ENCODE assay signal across 19 cellular contexts in the genomic region with DNA sequence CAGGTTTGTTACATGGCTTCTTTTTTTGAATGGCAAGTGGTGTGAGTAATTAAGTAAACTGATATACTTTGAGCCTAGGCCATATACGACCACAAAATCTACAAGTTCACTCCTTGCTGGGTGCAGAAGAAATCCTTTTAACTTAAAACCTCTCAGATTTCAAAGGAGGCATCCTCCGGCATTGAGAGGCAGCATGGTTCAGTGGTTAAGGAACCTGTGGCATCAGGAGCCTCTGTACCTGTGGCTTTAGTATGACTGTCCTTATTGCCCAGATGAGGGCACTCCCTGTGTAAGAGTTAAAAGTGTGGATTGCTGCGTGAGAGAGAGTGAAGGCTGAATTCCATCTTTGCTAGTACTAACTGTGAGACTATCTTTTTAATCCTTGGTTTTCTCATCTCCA. TPM values are rescaled to one million over a fixed set of nuclear protein-coding genes. Genes with fewer than 3 reads are reported as not detected.
DNase-seq lines count a peak whose midpoint lies in the region; ATAC-seq, FAIRE-seq and TF ChIP-seq lines count a peak whose summit lies in the region.
"Had no signal": no experiment of that assay in that cellular context is flagged by ENCODE, and none has a peak within 500 bp of the region (broad histone marks: within the 10 kb centered on the region; RNA-seq: fewer than 3 reads in every experiment).

No MANE protein-coding gene starts in this region.

- no peak overlapping the region for H3K4me3 Mint-ChIP-seq in activated T-cell treated with anti-CD3 and anti-CD28 coated beads, Interleukin-2, amount 50 U/mL, for 72 hours
- peak overlapping the region in 1 of 4 donors; percentile 80 for H3K4me3 Mint-ChIP-seq in IgD-negative memory B cell
- H3K4me3 Mint-ChIP-seq: neural crest cell had no signal

- no peaks in the 10 kb centered on the region for H3K27me3 ChIP-seq in bronchial epithelial cell (ENCODE audit: control insufficient read depth, insufficient read depth, low read length)
- no peaks in the 10 kb centered on the region for H3K27me3 ChIP-seq in upper lobe of left lung
- H3K27me3 ChIP-seq: thyroid gland had no signal

- WGBS in upper lobe of left lung, 2 donors: 63 to 65% methylated on average over 3 of the region's 3 CpGs

- H3K36me3 Mint-ChIP-seq in activated T-cell treated with anti-CD3 and anti-CD28 coated beads, Interleukin-2, amount 50 U/mL, for 72 hours (ENCODE audit: insufficient read depth in 2 of 2): peaks cover 12 to 35% of the 10 kb centered on the region in 2 donors
- H3K36me3 Mint-ChIP-seq in IgD-negative memory B cell: peaks cover 14% of the 10 kb centered on the region

- DNase-seq in activated T-cell treated with anti-CD3 and anti-CD28 coated beads, Interleukin-2, amount 50 U/mL, for 72 hours: no peak
- DNase-seq in activated T-cell treated with anti-CD3 and anti-CD28 coated beads, Interleukin-2, amount 50 U/mL, for 48 hours: no peak
- DNase-seq in bronchial epithelial cell (ENCODE audit: low read depth) (peak; percentile 18), renal cortical epithelial cell (ENCODE audit: low read depth) (peak; percentile 16), HPDE6-E6E7 (ENCODE audit: extremely low spot score) (no peak), upper lobe of left lung (no peak)
- DNase-seq: activated gamma-delta T cell; mesendoderm; NCI-H1930; NCI-H524; SIG-M5; stimulated activated CD4-positive, alpha-beta T cell treated with anti-CD3 and anti-CD28 coated beads, Interleukin-4, amount 100 ng/mL, for 4 hours; thyroid gland had no signal

- H3K4me1 ChIP-seq in upper lobe of left lung: peaks cover 30 to 49% (median 41%) of the 10 kb centered on the region in 4 donors

- FAIRE-seq in bronchial epithelial cell (lab: Jason Lieb, UNC): no peak

- no peak for TF ChIP-seq EP300 in upper lobe of left lung (IDR thresholded peaks at IDR 0.05)

- TF ChIP-seq POLR2A in upper lobe of left lung (IDR thresholded peaks at IDR 0.05): no peak

- TF ChIP-seq CTCF in bronchial epithelial cell (IDR thresholded peaks at IDR 0.05; ENCODE audit: insufficient read depth, low read length, severe bottlenecking): no peak
- TF ChIP-seq CTCF in upper lobe of left lung (IDR thresholded peaks at IDR 0.05): no peak

- H3K4me3 ChIP-seq in bronchial epithelial cell (ENCODE audit: low read depth, low read length) (no peak overlapping the region), upper lobe of left lung (no peak overlapping the region)
- H3K4me3 ChIP-seq: coronary artery, smooth muscle cell, thyroid gland had no signal

- peaks cover 68% of the 10 kb centered on the region for H3K4me1 Mint-ChIP-seq in activated T-cell treated with anti-CD3 and anti-CD28 coated beads, Interleukin-2, amount 50 U/mL, for 72 hours (ENCODE audit: low read depth)
- peaks cover 41 to 52% (median 50%) of the 10 kb centered on the region in 3 donors for H3K4me1 Mint-ChIP-seq in IgD-negative memory B cell
- H3K4me1 Mint-ChIP-seq: neural crest cell had no signal

- no peak overlapping the region for H3K27ac ChIP-seq in upper lobe of left lung
- H3K27ac ChIP-seq: coronary artery, thyroid gland had no signal

- peak overlapping the region; percentile 13 for H3K27ac Mint-ChIP-seq in activated T-cell treated with anti-CD3 and anti-CD28 coated beads, Interleukin-2, amount 50 U/mL, for 72 hours
- peak overlapping the region in 2 of 3 donors; percentile 74 to 84 for H3K27ac Mint-ChIP-seq in IgD-negative memory B cell

- no peaks in the 10 kb centered on the region for H3K9me3 ChIP-seq in upper lobe of left lung
- H3K9me3 ChIP-seq: thyroid gland had no signal

- peaks cover 10% of the 10 kb centered on the region for H3K36me3 ChIP-seq in bronchial epithelial cell (ENCODE audit: control insufficient read depth, insufficient read depth, low read length)
- peaks cover 0 to 26% (median 5%) of the 10 kb centered on the region in 4 donors for H3K36me3 ChIP-seq in upper lobe of left lung

- ATAC-seq in activated T-cell treated with anti-CD3 and anti-CD28 coated beads, Interleukin-2, amount 50 U/mL, for 72 hours (replicated peaks in 1 of 2): no peak
- no peak for ATAC-seq in HG03520 (IDR thresholded peaks at IDR 0.05; ENCODE audit: unreplicated experiment)
- ATAC-seq in upper lobe of left lung (ENCODE audit: low FRiP score in 2 of 2): no peak
- ATAC-seq: activated CD4-positive, CD25-positive, alpha-beta regulatory T cell treated with anti-CD3 and anti-CD28 coated beads, Interleukin-2, amount 50 U/mL, for 24 hours had no signal

- H3K27me3 Mint-ChIP-seq in activated T-cell treated with anti-CD3 and anti-CD28 coated beads, Interleukin-2, amount 50 U/mL, for 72 hours (ENCODE audit: low read depth): no peaks in the 10 kb centered on the region
- H3K27me3 Mint-ChIP-seq in IgD-negative memory B cell: no peaks in the 10 kb centered on the region

- no peaks in the 10 kb centered on the region for H3K9me3 Mint-ChIP-seq in activated T-cell treated with anti-CD3 and anti-CD28 coated beads, Interleukin-2, amount 50 U/mL, for 72 hours
- no peaks in the 10 kb centered on the region for H3K9me3 Mint-ChIP-seq in IgD-negative memory B cell

RNA-seq across cellular contexts. Expression of a gene that starts 3.3 kb away (rescaled TPM):
- 10 to 100 TPM; 79.0 to 83.9 TPM for total RNA-seq in activated T-cell treated with anti-CD3 and anti-CD28 coated beads, Interleukin-2, amount 50 U/mL, for 72 hours
- polyA plus RNA-seq in IgD-negative memory B cell: 24.3 TPM
- total RNA-seq in bronchial epithelial cell (12.9 and 17.0 TPM in 2 replicates), renal cortical epithelial cell (5.2 and 8.6 TPM in 2 replicates), upper lobe of left lung (100 to 1,000 TPM in 1 of 6 donors, 10 to 100 TPM in 5; 24.3 to 137 (median 41.5) TPM)

Comparison
In these comparisons a context has a peak if more than half of its experiments do, and no peak if none do; other contexts are left out.
1. DNase-seq: peak in bronchial epithelial cell (single experiment) and renal cortical epithelial cell (single experiment); none in activated T-cell treated with anti-CD3 and anti-CD28 coated beads, Interleukin-2, amount 50 U/mL, for 72 hours (0 of 2), activated T-cell treated with anti-CD3 and anti-CD28 coated beads, Interleukin-2, amount 50 U/mL, for 48 hours (0 of 2), HPDE6-E6E7 (single experiment) and upper lobe of left lung (0 of 2).